ENCODE assay signal across 20 cellular contexts in genomic region chr2:19364014-19364413, GRCh38. TPM values are rescaled to one million over a fixed set of nuclear protein-coding genes. Genes with fewer than 3 reads are reported as not detected.
A peak's percentile ranks its signal among the peaks of the same experiment; 100 is the strongest.
DNase-seq lines count a peak whose midpoint lies in the region; ATAC-seq and TF ChIP-seq lines count a peak whose summit lies in the region.
"Had no signal": no experiment of that assay in that cellular context is flagged by ENCODE, and none has a peak within 500 bp of the region (broad histone marks: within the 10 kb centered on the region; RNA-seq: fewer than 3 reads in every experiment).

No MANE protein-coding gene starts in this region.

- TF ChIP-seq CTCF in CD8-positive, alpha-beta T cell (IDR thresholded peaks at IDR 0.05), result no peak
- TF ChIP-seq CTCF in IMR-90 (conservative IDR thresholded peaks at IDR 0.05; ENCODE audit: low read depth, low read length) (no peak), hepatocyte (IDR thresholded peaks at IDR 0.05; ENCODE audit: poor library complexity) (no peak), osteoblast (IDR thresholded peaks at IDR 0.05; ENCODE audit: extremely low read depth, low read depth, low read length) (no peak), suprapubic skin (IDR thresholded peaks at IDR 0.05) (no peak)

- no peak overlapping the region for H3K27ac Mint-ChIP-seq in CD8-positive, alpha-beta T cell
- H3K27ac Mint-ChIP-seq: activated CD8-positive, alpha-beta memory T cell treated with anti-CD3 and anti-CD28 coated beads, Interleukin-2, amount 10 ng/mL, durations not matched to agents 7 days and 5 days; T-helper 2 cell treated with Interferon-gamma antibody and Interleukin-4, amounts not matched to agents 5 μg/mL and 100 μg/mL, for 36 hours had no signal

- H3K4me3 Mint-ChIP-seq in CD8-positive, alpha-beta T cell, result peak overlapping the region; percentile 93

- DNase-seq in CD8-positive, alpha-beta T cell, result no peak
- DNase-seq in IMR-90 (no peak), hepatocyte (ENCODE audit: low spot score) (no peak), osteoblast (ENCODE audit: insufficient read length, low spot score, missing footprints) (no peak), 8988T (no peak), suprapubic skin (ENCODE audit: low spot score in 2 of 2) (no peak)
- DNase-seq: activated CD4-positive, CD25-positive, alpha-beta regulatory T cell treated with anti-CD3 and anti-CD28 coated beads, Interleukin-2, amount 50 U/mL, for 72 hours; activated CD8-positive, alpha-beta memory T cell treated with anti-CD3 and anti-CD28 coated beads, Interleukin-2, amount 10 ng/mL, durations not matched to agents 7 days and 5 days; colonic mucosa; foreskin melanocyte; mucosa of descending colon; NCI-H1105; NCI-H524 treated with DMSO at 0.1 percent for 48 hours; SHP77; substantia nigra had no signal

- H3K23ac ChIP-seq in IMR-90 (ENCODE audit: low read depth, low read length), result no peak overlapping the region; the same call in 1 of the 2 replicates

- no TSS peak for BruUV-seq in IMR-90 (replicated peaks; lab: Mats Ljungman, UMichigan)

- in situ Hi-C loops in IMR-90 (cut with MboI; ENCODE audit: low sequenced_read_pairs), result loop anchor here (5.0 to 10.0 kb wide), 3 partner anchors 617 to 929 kb away; no protein-coding TSS in a partner anchor

- H3K4me2 ChIP-seq in IMR-90 (ENCODE audit: low read depth, low read length) (no peak overlapping the region), hepatocyte (peak overlapping the region; percentile 81), osteoblast (ENCODE audit: insufficient read depth, low read length) (peak overlapping the region; percentile 98)

- H3K27ac ChIP-seq in CD8-positive, alpha-beta T cell (ENCODE audit: low read depth, low read length), result no peak overlapping the region
- no peak overlapping the region for H3K27ac ChIP-seq in IMR-90 (ENCODE audit: insufficient read depth, low read length)
- no peak overlapping the region for H3K27ac ChIP-seq in hepatocyte
- H3K27ac ChIP-seq in osteoblast (ENCODE audit: low read depth, low read length), result no peak overlapping the region
- H3K27ac ChIP-seq in suprapubic skin, result no peak overlapping the region
- H3K27ac ChIP-seq: C4-2B, colonic mucosa had no signal

- no peak overlapping the region for H4K5ac ChIP-seq in IMR-90 (ENCODE audit: low read depth, low read length)

- no peak overlapping the region for H2BK120ac ChIP-seq in IMR-90 (ENCODE audit: low read depth, low read length)

- no peak for ATAC-seq in CD8-positive, alpha-beta T cell
- ATAC-seq in IMR-90 (ENCODE audit: low read depth), result no peak
- no peak for ATAC-seq in GM21526 (IDR thresholded peaks at IDR 0.05; ENCODE audit: low FRiP score, unreplicated experiment)
- ATAC-seq: activated CD8-positive, alpha-beta memory T cell treated with anti-CD3 and anti-CD28 coated beads, Interleukin-2, amount 10 ng/mL, durations not matched to agents 7 days and 5 days; mucosa of descending colon had no signal

- no peak overlapping the region for H2BK15ac ChIP-seq in IMR-90 (ENCODE audit: low read depth, low read length)

- no peak overlapping the region for H3K56ac ChIP-seq in IMR-90 (ENCODE audit: extremely low read depth, insufficient read depth, low read length)

- H4K8ac ChIP-seq in IMR-90 (ENCODE audit: low read depth in 2 of 2, low read length in 2 of 2), result no peak overlapping the region

- peaks cover 29% of the 10 kb centered on the region for H3K4me1 Mint-ChIP-seq in CD8-positive, alpha-beta T cell (ENCODE audit: low read depth)

- no peak for TF ChIP-seq RAD21 in IMR-90 (IDR thresholded peaks at IDR 0.05; ENCODE audit: low read length)

- no peak for TF ChIP-seq EP300 in suprapubic skin (IDR thresholded peaks at IDR 0.05)

- POLR2A ChIA-PET in CD8-positive, alpha-beta T cell (lab: Charles Lee), result interaction anchor here (1.2 kb wide), 1 partner anchor 16 kb away, joined by 3 read pairs; no protein-coding TSS in a partner anchor
- POLR2A ChIA-PET in IMR-90 (lab: Charles Lee; ENCODE audit: unreplicated experiment), result no interaction called here

- dilution Hi-C loops in IMR-90 (cut with HindIII; ENCODE audit: low sequenced_read_pairs, unreplicated experiment), result no loop called here

- TF ChIP-seq POLR2A in IMR-90 (IDR thresholded peaks at IDR 0.05; ENCODE audit: low read depth, low read length) (no peak), suprapubic skin (IDR thresholded peaks at IDR 0.05) (no peak)

- no peak overlapping the region for H2BK20ac ChIP-seq in IMR-90 (ENCODE audit: low read depth, low read length)

- H2AK9ac ChIP-seq in IMR-90 (replicated peaks; ENCODE audit: low read depth, low read length, poor library complexity), result no peak overlapping the region

- H3K9me3 Mint-ChIP-seq in CD8-positive, alpha-beta T cell, result no peaks in the 10 kb centered on the region
- H3K9me3 Mint-ChIP-seq: T-helper 2 cell treated with Interferon-gamma antibody and Interleukin-4, amounts not matched to agents 5 μg/mL and 100 μg/mL, for 36 hours had no signal

- H2AFZ ChIP-seq in IMR-90 (replicated peaks; ENCODE audit: low read length, poor library complexity), result no peak overlapping the region
- no peak overlapping the region for H2AFZ ChIP-seq in hepatocyte
- no peak overlapping the region for H2AFZ ChIP-seq in osteoblast (ENCODE audit: low read length)

- H4K91ac ChIP-seq in IMR-90 (ENCODE audit: insufficient read depth, low read depth, low read length), result no peak overlapping the region

- H3K79me2 ChIP-seq in hepatocyte, result no peaks in the 10 kb centered on the region
- no peaks in the 10 kb centered on the region for H3K79me2 ChIP-seq in osteoblast (ENCODE audit: insufficient read depth, low read length)

- no CpG with 5 or more reads among the region's 3 CpGs for WGBS in IMR-90 (ENCODE audit: extremely low coverage in 2 of 2, insufficient read length in 1 of 2), 2 experiments
- 70% methylated on average over 3 of the region's 3 CpGs for WGBS in hepatocyte (ENCODE audit: low lambda C conversion rate, missing lambda C conversion rate)
- 62% methylated on average over 3 of the region's 3 CpGs for WGBS in suprapubic skin

- H3K36me3 Mint-ChIP-seq in CD8-positive, alpha-beta T cell, result peaks cover 8% of the 10 kb centered on the region
- H3K36me3 Mint-ChIP-seq: activated CD8-positive, alpha-beta memory T cell treated with anti-CD3 and anti-CD28 coated beads, Interleukin-2, amount 10 ng/mL, durations not matched to agents 7 days and 5 days had no signal

- H3K9me3 ChIP-seq in CD8-positive, alpha-beta T cell (ENCODE audit: low read length), result no peaks in the 10 kb centered on the region
- H3K9me3 ChIP-seq in IMR-90 (ENCODE audit: control insufficient read depth, insufficient read depth, low read length) (no peaks in the 10 kb centered on the region), hepatocyte (ENCODE audit: low read depth) (no peaks in the 10 kb centered on the region), osteoblast (ENCODE audit: low read depth, low read length) (no peaks in the 10 kb centered on the region), suprapubic skin (no peaks in the 10 kb centered on the region)
- H3K9me3 ChIP-seq: colonic mucosa, mucosa of descending colon had no signal

- H3K36me3 ChIP-seq in CD8-positive, alpha-beta T cell (ENCODE audit: insufficient read depth, low read length), result no peaks in the 10 kb centered on the region
- H3K36me3 ChIP-seq in IMR-90 (ENCODE audit: control insufficient read depth, insufficient read depth, low read length), result no peaks in the 10 kb centered on the region
- no peaks in the 10 kb centered on the region for H3K36me3 ChIP-seq in hepatocyte (replicated peaks; ENCODE audit: insufficient read depth, low read depth)
- no peaks in the 10 kb centered on the region for H3K36me3 ChIP-seq in osteoblast (ENCODE audit: insufficient read depth, low read length)
- H3K36me3 ChIP-seq in suprapubic skin, result no peaks in the 10 kb centered on the region
- H3K36me3 ChIP-seq: colonic mucosa had no signal

- no peaks in the 10 kb centered on the region for H3K9me1 ChIP-seq in IMR-90 (ENCODE audit: insufficient read depth, low read length)

- H3K4me1 ChIP-seq in CD8-positive, alpha-beta T cell (ENCODE audit: insufficient read depth, low read length), result peaks cover 27% of the 10 kb centered on the region
- peaks cover 3% of the 10 kb centered on the region; the same call in 1 of the 2 replicates for H3K4me1 ChIP-seq in IMR-90 (ENCODE audit: control insufficient read depth, insufficient read depth, low read length)
- peaks cover 12% of the 10 kb centered on the region for H3K4me1 ChIP-seq in hepatocyte (ENCODE audit: insufficient read depth)
- H3K4me1 ChIP-seq in osteoblast (ENCODE audit: insufficient read depth, low read length), result peaks cover 16% of the 10 kb centered on the region
- H3K4me1 ChIP-seq in suprapubic skin, result peaks cover 21% of the 10 kb centered on the region
- H3K4me1 ChIP-seq: colonic mucosa had no signal

- CTCF ChIA-PET in CD8-positive, alpha-beta T cell (lab: Charles Lee), result interaction anchor here (0.7 to 1.5 kb wide), 3 partner anchors 9 to 529 kb away, joined by 3 to 4 read pairs (median 3); no protein-coding TSS in a partner anchor
- CTCF ChIA-PET in IMR-90 (lab: Yijun Ruan, JAX), result interaction anchor here (1.6 kb wide), 1 partner anchor 843 kb away, joined by 4 read pairs; no protein-coding TSS in a partner anchor

- H3K4ac ChIP-seq in IMR-90 (ENCODE audit: low read depth, low read length), result no peak overlapping the region

- no peak overlapping the region for H3K18ac ChIP-seq in IMR-90 (ENCODE audit: low read depth, low read length)

- H4K20me1 ChIP-seq in IMR-90 (ENCODE audit: insufficient read depth, low read length), result no peaks in the 10 kb centered on the region
- H4K20me1 ChIP-seq in hepatocyte (ENCODE audit: insufficient read depth, poor library complexity, severe bottlenecking), result no peaks in the 10 kb centered on the region
- H4K20me1 ChIP-seq in osteoblast (ENCODE audit: insufficient read depth, low read length), result no peaks in the 10 kb centered on the region

- H3K27me3 ChIP-seq in CD8-positive, alpha-beta T cell (ENCODE audit: insufficient read depth, low read length), result peaks cover 27% of the 10 kb centered on the region
- peaks cover 17% of the 10 kb centered on the region for H3K27me3 ChIP-seq in IMR-90 (ENCODE audit: control insufficient read depth, insufficient read depth, low read length)
- H3K27me3 ChIP-seq in hepatocyte, result peaks cover 45% of the 10 kb centered on the region
- no peaks in the 10 kb centered on the region for H3K27me3 ChIP-seq in osteoblast (ENCODE audit: insufficient read depth, low read length)
- H3K27me3 ChIP-seq in suprapubic skin, result peaks cover 50% of the 10 kb centered on the region

- H3K14ac ChIP-seq in IMR-90 (replicated peaks; ENCODE audit: low read depth, low read length), result no peak overlapping the region

- H3K4me3 ChIP-seq in CD8-positive, alpha-beta T cell (ENCODE audit: low read depth, low read length), result no peak overlapping the region
- no peak overlapping the region for H3K4me3 ChIP-seq in IMR-90 (ENCODE audit: insufficient read depth, low read depth, low read length)
- no peak overlapping the region for H3K4me3 ChIP-seq in hepatocyte
- peak overlapping the region; percentile 81 for H3K4me3 ChIP-seq in osteoblast (ENCODE audit: insufficient read depth, low read length)
- no peak overlapping the region for H3K4me3 ChIP-seq in suprapubic skin
- H3K4me3 ChIP-seq: mucosa of descending colon had no signal

- H2BK5ac ChIP-seq in IMR-90 (ENCODE audit: low read depth, low read length, poor library complexity, severe bottlenecking), result no peak overlapping the region

- H3K9ac ChIP-seq in IMR-90 (ENCODE audit: low read depth, low read length), result no peak overlapping the region

- H2AK5ac ChIP-seq in IMR-90 (ENCODE audit: low read depth, low read length), result peak overlapping the region; percentile 44; the same call in 1 of the 2 replicates

- H3K79me1 ChIP-seq in IMR-90 (ENCODE audit: low read depth in 1 of 2, low read length in 2 of 2), result no peaks in the 10 kb centered on the region

- H3K27me3 Mint-ChIP-seq in CD8-positive, alpha-beta T cell (ENCODE audit: low read depth), result peaks cover 27% of the 10 kb centered on the region

- intact Hi-C loops in CD8-positive, alpha-beta T cell (cut with DNase I, micrococcal nuclease), result loop anchor here (5.0 kb wide), 5 partner anchors 538 to 1612 kb away; partner anchors contain the start of genes TTC32 (in 2 of the 2), GEN1 (in 1 of the 2), LAPTM4A (in 1 of the 2) and SMC6 (in 1 of the 2)
- intact Hi-C loops in IMR-90 (cut with micrococcal nuclease), result loop anchor here (5.0 kb wide), 2 partner anchors 472 to 752 kb away; no protein-coding TSS in a partner anchor

- H3K9me2 ChIP-seq in hepatocyte (replicated peaks; ENCODE audit: insufficient read depth), result no peaks in the 10 kb centered on the region

RNA-seq across cellular contexts. Expression of gene OSR1, which starts 5.6 kb away (rescaled TPM):
- total RNA-seq in CD8-positive, alpha-beta T cell, result not detected
- total RNA-seq in IMR-90 (2012; rRNA removed) (12.4 and 14.7 TPM in 2 replicates), hepatocyte (16.1 and 19.8 TPM in 2 replicates), osteoblast (15.2 and 20.9 TPM in 2 replicates), suprapubic skin (10 to 100 TPM in 1 of 4 donors, 1 to 10 TPM in 3; 3.0 to 12.8 (median 5.6) TPM)
- polyA plus RNA-seq in IMR-90 (2012; rRNA removed) (48.0 and 51.9 TPM in 2 replicates), hepatocyte (45.7 and 52.8 TPM in 2 replicates)
- 31.5 and 51.7 TPM in 2 replicates for polyA plus RNA-seq in IMR-90 (2012; cell fraction: cytosol; rRNA removed)
- polyA plus RNA-seq in IMR-90 (2012; cell fraction: nucleus; rRNA removed; ENCODE audit: low replicate concordance), result 67.0 and 99.5 TPM in 2 replicates
- total RNA-seq: activated CD8-positive, alpha-beta memory T cell treated with anti-CD3 and anti-CD28 coated beads, Interleukin-2, amount 10 ng/mL, durations not matched to agents 7 days and 5 days; endothelial cell of umbilical vein; HT1080 had no signal
- polyA plus RNA-seq: endothelial cell of umbilical vein had no signal
